17 cellular contexts compared by ENCODE assay signal in genomic region chr1:24949331-24949881, GRCh38. TPM values are rescaled to one million over a fixed set of nuclear protein-coding genes. Genes with fewer than 3 reads are reported as not detected.
DNase-seq lines count a peak whose midpoint lies in the region; ATAC-seq and TF ChIP-seq lines count a peak whose summit lies in the region.
"Had no signal": no experiment of that assay in that cellular context is flagged by ENCODE, and none has a peak within 500 bp of the region (broad histone marks: within the 10 kb centered on the region; RNA-seq: fewer than 3 reads in every experiment).

No MANE protein-coding gene starts in this region.

- no peak overlapping the region for H3K9ac ChIP-seq in neural progenitor cell

- no peak overlapping the region for H3K4me2 ChIP-seq in neural progenitor cell

- H3K9me3 ChIP-seq in neural progenitor cell (ENCODE audit: low read depth): no peaks in the 10 kb centered on the region
- no peaks in the 10 kb centered on the region for H3K9me3 ChIP-seq in psoas muscle

- in situ Hi-C loops in astrocyte of the spinal cord (cut with HindIII; ENCODE audit: low sequenced_read_pairs): loop anchor here (25.0 kb wide), 1 partner anchor 263 kb away; no protein-coding TSS in a partner anchor

- H3K4me3 ChIP-seq in astrocyte of the spinal cord (ENCODE audit: low read depth, low read length): no peak overlapping the region
- no peak overlapping the region for H3K4me3 ChIP-seq in neural progenitor cell
- no peak overlapping the region for H3K4me3 ChIP-seq in psoas muscle
- H3K4me3 ChIP-seq: skin epidermis had no signal

- peaks cover 66% of the 10 kb centered on the region for H3K4me1 Mint-ChIP-seq in T-helper 1 cell treated with Interleukin-12 subunit alpha and Interleukin-12 subunit beta and Interleukin-4 antibody, amounts not matched to agents 30 μg/mL and 1 μg/mL, for 36 hours (ENCODE audit: low read depth)
- H3K4me1 Mint-ChIP-seq in neural progenitor cell (peaks cover 7% of the 10 kb centered on the region), T-cell (peaks cover 46 to 55% (median 54%) of the 10 kb centered on the region in 3 donors)

- H4K20me1 ChIP-seq in neural progenitor cell (ENCODE audit: low read depth): no peaks in the 10 kb centered on the region

- H3K27me3 ChIP-seq in neural progenitor cell: no peaks in the 10 kb centered on the region
- peaks cover 0 to 2% (median 0%) of the 10 kb centered on the region in 3 donors for H3K27me3 ChIP-seq in psoas muscle (ENCODE audit: insufficient read depth in 3 of 3, low read length in 2 of 3)

- CTCF ChIA-PET in T-cell (lab: Charles Lee): no interaction called here

- peaks cover 41% of the 10 kb centered on the region for H3K36me3 Mint-ChIP-seq in T-helper 1 cell treated with Interleukin-12 subunit alpha and Interleukin-12 subunit beta and Interleukin-4 antibody, amounts not matched to agents 30 μg/mL and 1 μg/mL, for 36 hours (ENCODE audit: low read depth)
- H3K36me3 Mint-ChIP-seq in neural progenitor cell (no peaks in the 10 kb centered on the region), T-cell (no peaks in the 10 kb centered on the region)

- POLR2A ChIA-PET in T-cell (lab: Charles Lee): no interaction called here

- H3K4me3 Mint-ChIP-seq in T-helper 1 cell treated with Interleukin-12 subunit alpha and Interleukin-12 subunit beta and Interleukin-4 antibody, amounts not matched to agents 30 μg/mL and 1 μg/mL, for 36 hours: no peak overlapping the region
- H3K4me3 Mint-ChIP-seq in neural progenitor cell: no peak overlapping the region
- no peak overlapping the region for H3K4me3 Mint-ChIP-seq in T-cell
- H3K4me3 Mint-ChIP-seq: naive thymus-derived CD4-positive, alpha-beta T cell had no signal

- WGBS in psoas muscle, 3 donors: 79 to 80% (median 80%) methylated on average over 12 of the region's 12 CpGs

- DNase-seq in T-helper 1 cell: no peak
- peak; percentile 95 for DNase-seq in M059J (ENCODE audit: low read depth)
- peak; percentile 86 for DNase-seq in astrocyte of the spinal cord (ENCODE audit: low read depth, low spot score)
- no peak for DNase-seq in neural progenitor cell (ENCODE audit: low spot score)
- no peak for DNase-seq in T-cell
- DNase-seq in psoas muscle: no peak
- no peak for DNase-seq in middle frontal gyrus (ENCODE audit: extremely low spot score, low spot score)
- DNase-seq: activated gamma-delta T cell; cortex of kidney; foreskin melanocyte; MM.1S; naive thymus-derived CD4-positive, alpha-beta T cell; NCI-H446; SHP77 treated with DMSO at 0.1 percent for 48 hours had no signal

- peak overlapping the region; percentile 36 for H3K27ac Mint-ChIP-seq in T-helper 1 cell treated with Interleukin-12 subunit alpha and Interleukin-12 subunit beta and Interleukin-4 antibody, amounts not matched to agents 30 μg/mL and 1 μg/mL, for 36 hours
- H3K27ac Mint-ChIP-seq in neural progenitor cell (peak overlapping the region; percentile 72), T-cell (peak overlapping the region in 1 of 2 donors; percentile 39)

- intact Hi-C loops in psoas muscle (cut with DNase I): no loop called here

- H3K79me2 ChIP-seq in neural progenitor cell (ENCODE audit: low read depth): no peaks in the 10 kb centered on the region

- H3K27me3 Mint-ChIP-seq in T-helper 1 cell treated with Interleukin-12 subunit alpha and Interleukin-12 subunit beta and Interleukin-4 antibody, amounts not matched to agents 30 μg/mL and 1 μg/mL, for 36 hours (ENCODE audit: low read depth): no peaks in the 10 kb centered on the region
- H3K27me3 Mint-ChIP-seq in neural progenitor cell (ENCODE audit: insufficient read depth, low read depth) (peaks cover 6% of the 10 kb centered on the region), T-cell (no peaks in the 10 kb centered on the region)
- H3K27me3 Mint-ChIP-seq: naive thymus-derived CD4-positive, alpha-beta T cell had no signal

- no peak for ATAC-seq in T-cell (replicated peaks in 1 of 4)
- ATAC-seq in psoas muscle: no peak
- ATAC-seq: naive thymus-derived CD4-positive, alpha-beta T cell had no signal

- H2AFZ ChIP-seq in neural progenitor cell (replicated peaks): no peak overlapping the region

- H3K9me3 Mint-ChIP-seq in T-helper 1 cell treated with Interleukin-12 subunit alpha and Interleukin-12 subunit beta and Interleukin-4 antibody, amounts not matched to agents 30 μg/mL and 1 μg/mL, for 36 hours: no peaks in the 10 kb centered on the region
- H3K9me3 Mint-ChIP-seq in neural progenitor cell (no peaks in the 10 kb centered on the region), T-cell (no peaks in the 10 kb centered on the region)
- H3K9me3 Mint-ChIP-seq: naive thymus-derived CD4-positive, alpha-beta T cell had no signal

- no peaks in the 10 kb centered on the region for H3K36me3 ChIP-seq in neural progenitor cell
- no peaks in the 10 kb centered on the region for H3K36me3 ChIP-seq in psoas muscle (ENCODE audit: insufficient read depth in 1 of 2, low read depth in 1 of 2)

- no peaks in the 10 kb centered on the region for H3F3A ChIP-seq in neural progenitor cell (ENCODE audit: low read depth)

- TF ChIP-seq CTCF in astrocyte of the spinal cord (IDR thresholded peaks at IDR 0.05; ENCODE audit: low read depth, low read length): no peak
- no peak for TF ChIP-seq CTCF in neural progenitor cell (IDR thresholded peaks at IDR 0.05)
- TF ChIP-seq CTCF in psoas muscle (IDR thresholded peaks at IDR 0.05): no peak

- H3K27ac ChIP-seq in neural progenitor cell (no peak overlapping the region), psoas muscle (no peak overlapping the region)
- H3K27ac ChIP-seq: 22Rv1, skin epidermis had no signal

- H3K4me1 ChIP-seq in neural progenitor cell: no peaks in the 10 kb centered on the region
- H3K4me1 ChIP-seq in psoas muscle: no peaks in the 10 kb centered on the region

RNA-seq across cellular contexts. Expression of gene RUNX3, which starts 19.3 kb away (rescaled TPM):
- 0.17 and 0.37 TPM in 2 replicates for total RNA-seq in M059J (2014; rRNA removed; shearing (Covaris generic))
- total RNA-seq in neural progenitor cell (ENCODE audit: low replicate concordance): 0.09 TPM in 1 of 2 replicates, not detected in the other
- total RNA-seq in T-cell: 100 to 1,000 TPM; 140 to 220 (median 145) TPM
- under 1 TPM; 0.28 to 0.59 (median 0.58) TPM for total RNA-seq in psoas muscle
- polyA plus RNA-seq in psoas muscle: under 1 TPM; 0.16 to 0.20 (median 0.18) TPM

Comparison
In these comparisons a context has a peak if more than half of its experiments do, and no peak if none do; other contexts are left out.
1. DNase-seq: peak in M059J (single experiment) and astrocyte of the spinal cord (single experiment); none in T-helper 1 cell (0 of 5), neural progenitor cell (single experiment), T-cell (0 of 34), psoas muscle (0 of 2) and middle frontal gyrus (single experiment).
2. RNA of gene RUNX3, which starts 19.3 kb away (total RNA-seq): 140 to 220 TPM in T-cell; 0.28 to 0.59 TPM in psoas muscle, 0.17 to 0.37 TPM in M059J and 0.09 TPM in neural progenitor cell; every median in the first group is over 10 times any median in the second.